Comparison of ENCODE assay signal across 15 cellular contexts in the genomic region with DNA sequence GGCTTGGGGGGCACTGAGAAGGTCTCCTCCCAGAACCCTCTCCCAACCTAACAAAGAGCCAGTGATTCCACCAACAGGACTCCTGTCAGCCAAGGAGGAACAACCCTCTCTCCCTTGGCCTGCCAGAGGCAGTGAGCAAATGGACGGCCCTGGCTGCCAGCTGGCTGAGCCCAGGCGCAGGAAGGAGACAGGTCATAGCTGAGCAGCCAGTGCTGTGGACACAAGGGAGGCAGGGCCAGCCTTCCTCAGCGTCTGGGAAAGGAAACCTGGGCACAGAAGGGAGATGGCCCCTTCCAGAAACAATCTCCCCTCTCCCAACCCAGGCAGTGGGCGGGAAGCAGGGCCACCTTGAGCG. TPM values are rescaled to one million over a fixed set of nuclear protein-coding genes. Genes with fewer than 3 reads are reported as not detected.
DNase-seq lines count a peak whose midpoint lies in the region; ATAC-seq, FAIRE-seq and TF ChIP-seq lines count a peak whose summit lies in the region.
"Had no signal": no experiment of that assay in that cellular context is flagged by ENCODE, and none has a peak within 500 bp of the region (broad histone marks: within the 10 kb centered on the region; RNA-seq: fewer than 3 reads in every experiment).

No MANE protein-coding gene starts in this region.

- no peaks in the 10 kb centered on the region for H3K79me2 ChIP-seq in astrocyte (ENCODE audit: insufficient read depth, low read length)
- H3K79me2 ChIP-seq in MM.1S (ENCODE audit: low read length), result no peaks in the 10 kb centered on the region

- H3K27me3 Mint-ChIP-seq in astrocyte (ENCODE audit: low read depth, unreplicated experiment), result peaks cover 38% of the 10 kb centered on the region

- H3K4me1 ChIP-seq in astrocyte (ENCODE audit: insufficient read depth, low read length) (no peaks in the 10 kb centered on the region), right cardiac atrium (ENCODE audit: control insufficient read depth, insufficient read depth, low read length) (no peaks in the 10 kb centered on the region), gastrocnemius medialis (no peaks in the 10 kb centered on the region), MM.1S (ENCODE audit: low read length) (no peaks in the 10 kb centered on the region)
- H3K4me1 ChIP-seq: Caco-2 had no signal

- no peaks in the 10 kb centered on the region for H3K4me1 Mint-ChIP-seq in astrocyte (ENCODE audit: low read depth, unreplicated experiment)

- H3F3A ChIP-seq in MM.1S (ENCODE audit: insufficient read depth, low read length), result no peaks in the 10 kb centered on the region

- H3K9me3 Mint-ChIP-seq in astrocyte (ENCODE audit: unreplicated experiment), result no peaks in the 10 kb centered on the region
- H3K9me3 Mint-ChIP-seq: activated naive CD8-positive, alpha-beta T cell treated with anti-CD3 and anti-CD28 coated beads, Interleukin-2, amount 10 ng/mL, durations not matched to agents 7 days and 5 days had no signal

- peaks cover 14% of the 10 kb centered on the region for H3K27me3 ChIP-seq in astrocyte (ENCODE audit: insufficient read depth, low read length)
- H3K27me3 ChIP-seq in right cardiac atrium (ENCODE audit: control insufficient read depth, insufficient read depth), result no peaks in the 10 kb centered on the region
- H3K27me3 ChIP-seq in gastrocnemius medialis, result no peaks in the 10 kb centered on the region
- H3K27me3 ChIP-seq in MM.1S (replicated peaks; ENCODE audit: insufficient read depth, low read length), result peaks cover 57% of the 10 kb centered on the region

- FAIRE-seq in astrocyte (lab: Jason Lieb, UNC), result no peak

- 22% methylated on average over 5 of the region's 5 CpGs for WGBS in right cardiac atrium

- H3K4me3 Mint-ChIP-seq in astrocyte (ENCODE audit: unreplicated experiment), result no peak overlapping the region
- H3K4me3 Mint-ChIP-seq: activated naive CD8-positive, alpha-beta T cell treated with anti-CD3 and anti-CD28 coated beads, Interleukin-2, amount 10 ng/mL, durations not matched to agents 7 days and 5 days had no signal

- TF ChIP-seq CTCF in astrocyte (IDR thresholded peaks at IDR 0.05; ENCODE audit: insufficient read depth, low read depth, low read length) (no peak), gastrocnemius medialis (IDR thresholded peaks at IDR 0.05 in 4 of 5, conservative IDR thresholded peaks at IDR 0.05 in 1 of 5) (no peak), MM.1S (IDR thresholded peaks at IDR 0.05; ENCODE audit: low read length) (no peak)

- in situ Hi-C loops in gastrocnemius medialis (cut with MboI; ENCODE audit: low sequenced_read_pairs in 4 of 4), result no loop called here

- no peak overlapping the region for H3K27ac Mint-ChIP-seq in astrocyte (ENCODE audit: unreplicated experiment)
- H3K27ac Mint-ChIP-seq: activated naive CD8-positive, alpha-beta T cell treated with anti-CD3 and anti-CD28 coated beads, Interleukin-2, amount 10 ng/mL, durations not matched to agents 7 days and 5 days had no signal

- H2AFZ ChIP-seq in astrocyte (ENCODE audit: low read depth, low read length), result peak overlapping the region; percentile 26
- H2AFZ ChIP-seq in MM.1S (ENCODE audit: low read length), result no peak overlapping the region

- ATAC-seq in right cardiac atrium (peak; percentile 85 to 90), gastrocnemius medialis (peak; percentile 40 to 57), GM21825 (IDR thresholded peaks at IDR 0.05; ENCODE audit: unreplicated experiment) (no peak)

- H3K9ac ChIP-seq in astrocyte (ENCODE audit: low read length) (no peak overlapping the region), MM.1S (ENCODE audit: low read length) (no peak overlapping the region)

- H3K9me2 ChIP-seq in MM.1S (replicated peaks; ENCODE audit: insufficient read depth, low read length), result no peaks in the 10 kb centered on the region

- H3K27ac ChIP-seq in astrocyte (ENCODE audit: low read depth, low read length) (no peak overlapping the region), right cardiac atrium (ENCODE audit: low read length) (no peak overlapping the region), gastrocnemius medialis (peak overlapping the region in 2 of 4 donors; percentile 9 to 40), MM.1S (ENCODE audit: low read length) (no peak overlapping the region)

- no peak for TF ChIP-seq POLR2A in gastrocnemius medialis (IDR thresholded peaks at IDR 0.05)

- H3K4me2 ChIP-seq in astrocyte (ENCODE audit: low read length) (peak overlapping the region; percentile 36), MM.1S (ENCODE audit: low read depth, low read length) (no peak overlapping the region)

- H4K20me1 ChIP-seq in astrocyte (ENCODE audit: insufficient read depth, low read length) (no peaks in the 10 kb centered on the region), MM.1S (ENCODE audit: insufficient read depth, low read length) (no peaks in the 10 kb centered on the region)

- no peaks in the 10 kb centered on the region for H3K36me3 Mint-ChIP-seq in astrocyte (ENCODE audit: low read depth, unreplicated experiment)
- H3K36me3 Mint-ChIP-seq: activated naive CD8-positive, alpha-beta T cell treated with anti-CD3 and anti-CD28 coated beads, Interleukin-2, amount 10 ng/mL, durations not matched to agents 7 days and 5 days had no signal

- no peaks in the 10 kb centered on the region for H3K36me3 ChIP-seq in astrocyte (ENCODE audit: insufficient read depth, low read length)
- H3K36me3 ChIP-seq in gastrocnemius medialis, result no peaks in the 10 kb centered on the region
- no peaks in the 10 kb centered on the region for H3K36me3 ChIP-seq in MM.1S (replicated peaks; ENCODE audit: insufficient read depth, low read length)
- H3K36me3 ChIP-seq: spleen had no signal

- H3K4me3 ChIP-seq in astrocyte (ENCODE audit: insufficient read depth, low read depth, low read length) (no peak overlapping the region), right cardiac atrium (ENCODE audit: low read length) (peak overlapping the region; percentile 1), gastrocnemius medialis (peak overlapping the region; percentile 28 to 47 (median 36)), MM.1S (ENCODE audit: low read length) (no peak overlapping the region)

- intact Hi-C loops in right cardiac atrium (cut with DNase I) (no loop called here), gastrocnemius medialis (cut with DNase I; ENCODE audit: low total_unique reads) (no loop called here)

- H3K9me3 ChIP-seq in astrocyte (ENCODE audit: insufficient read depth, low read depth, low read length), result no peaks in the 10 kb centered on the region
- no peaks in the 10 kb centered on the region for H3K9me3 ChIP-seq in right cardiac atrium (ENCODE audit: control insufficient read depth, low read length)
- H3K9me3 ChIP-seq in gastrocnemius medialis, result no peaks in the 10 kb centered on the region
- H3K9me3 ChIP-seq in MM.1S (replicated peaks; ENCODE audit: insufficient read depth, low read length), result no peaks in the 10 kb centered on the region
- H3K9me3 ChIP-seq: Caco-2, spleen had no signal

- peak; percentile 26 for DNase-seq in GM03348 (ENCODE audit: low spot score)
- no peak for DNase-seq in astrocyte (ENCODE audit: low read depth)
- peak; percentile 78 to 86 (median 81) for DNase-seq in right cardiac atrium
- peak in 1 of 2 donors; percentile 27 for DNase-seq in gastrocnemius medialis
- DNase-seq in GF-D8 (lab: John Stamatoyannopoulos, UW), result no peak
- no peak for DNase-seq in MM.1S
- DNase-seq in NCI-H1105 treated with DMSO at 0.1 percent for 48 hours (lab: John Stamatoyannopoulos, UW), result no peak
- DNase-seq: activated naive CD8-positive, alpha-beta T cell treated with anti-CD3 and anti-CD28 coated beads, Interleukin-2, amount 10 ng/mL, durations not matched to agents 7 days and 5 days; Caco-2; HCEC 1CT; OCI-M1; spleen; T-helper 9 cell had no signal

RNA-seq across cellular contexts. Expression of gene MPO, which starts 2.1 kb away (rescaled TPM):
- total RNA-seq in astrocyte, result not detected in 2 replicates
- total RNA-seq in right cardiac atrium, result under 1 TPM; 0.06 to 0.50 (median 0.23) TPM
- polyA plus RNA-seq in right cardiac atrium, result 0.07 TPM
- under 1 TPM in 3 of 4 donors, not detected in 1; 0.18 to 0.32 (median 0.31) TPM for total RNA-seq in gastrocnemius medialis
- total RNA-seq: activated CD8-positive, alpha-beta memory T cell treated with anti-CD3 and anti-CD28 coated beads for 36 hours; activated naive CD8-positive, alpha-beta T cell treated with anti-CD3 and anti-CD28 coated beads, Interleukin-2, amount 10 ng/mL, durations not matched to agents 7 days and 5 days had no signal

RNA-seq across cellular contexts. Expression of gene LPO, which starts 40.3 kb away (rescaled TPM):
- total RNA-seq in astrocyte, result not detected in 2 replicates
- not detected for total RNA-seq in right cardiac atrium
- 0.29 TPM for polyA plus RNA-seq in right cardiac atrium
- not detected for total RNA-seq in gastrocnemius medialis
- total RNA-seq: activated CD8-positive, alpha-beta memory T cell treated with anti-CD3 and anti-CD28 coated beads for 36 hours; activated naive CD8-positive, alpha-beta T cell treated with anti-CD3 and anti-CD28 coated beads, Interleukin-2, amount 10 ng/mL, durations not matched to agents 7 days and 5 days; spleen had no signal

RNA-seq across cellular contexts. Expression of gene TSPOAP1, which starts 50.0 kb away (rescaled TPM):
- 0.60 and 0.79 TPM in 2 replicates for total RNA-seq in astrocyte
- 10 to 100 TPM in 3 of 4 donors, 1 to 10 TPM in 1; 7.0 to 21.5 (median 19.2) TPM for total RNA-seq in right cardiac atrium
- polyA plus RNA-seq in right cardiac atrium, result 13.0 TPM
- 1 to 10 TPM in 2 of 4 donors, under 1 TPM in 2; 0.72 to 1.6 (median 1.0) TPM for total RNA-seq in gastrocnemius medialis

RNA-seq across cellular contexts. Expression of gene MKS1, which starts 59.6 kb away (rescaled TPM):
- total RNA-seq in astrocyte, result 12.0 and 12.7 TPM in 2 replicates
- 10 to 100 TPM in 1 of 4 donors, 1 to 10 TPM in 3; 5.6 to 11.4 (median 7.2) TPM for total RNA-seq in right cardiac atrium
- 5.9 TPM for polyA plus RNA-seq in right cardiac atrium
- total RNA-seq in gastrocnemius medialis, result 1 to 10 TPM; 2.2 to 6.7 (median 2.8) TPM

Comparison
In these comparisons a context has a peak if more than half of its experiments do, and no peak if none do; other contexts are left out.
1. DNase-seq: peak in GM03348 (single experiment) and right cardiac atrium (3 of 3); none in astrocyte (single experiment), GF-D8 (single experiment), MM.1S (single experiment) and NCI-H1105 treated with DMSO at 0.1 percent for 48 hours (single experiment).
2. H3K4me3 ChIP-seq: peak in right cardiac atrium (single experiment) and gastrocnemius medialis (4 of 4); none in astrocyte (single experiment) and MM.1S (single experiment).